8 cellular contexts compared by ENCODE assay signal in genomic region chr19:6362351-6362801, GRCh38. TPM values are rescaled to one million over a fixed set of nuclear protein-coding genes. Genes with fewer than 3 reads are reported as not detected.
DNase-seq lines count a peak whose midpoint lies in the region; ATAC-seq and TF ChIP-seq lines count a peak whose summit lies in the region.

No MANE protein-coding gene starts in this region.

- H3K27ac Mint-ChIP-seq in activated naive CD8-positive, alpha-beta T cell treated with anti-CD3 and anti-CD28 coated beads, Interleukin-2, amount 10 ng/mL, durations not matched to agents 7 days and 5 days: peak overlapping the region; percentile 99

- no peaks in the 10 kb centered on the region for H3K9me3 Mint-ChIP-seq in activated naive CD8-positive, alpha-beta T cell treated with anti-CD3 and anti-CD28 coated beads, Interleukin-2, amount 10 ng/mL, durations not matched to agents 7 days and 5 days

- H3K9me3 ChIP-seq in heart right ventricle (no peaks in the 10 kb centered on the region), subcutaneous abdominal adipose tissue (ENCODE audit: control insufficient read depth in 5 of 5, low read length in 5 of 5) (no peaks in the 10 kb centered on the region)

- intact Hi-C loops in heart right ventricle (cut with DNase I) (loop anchor here in 1 of 10 donors (5.0 kb wide), 1 partner anchor 145 kb away; no protein-coding TSS in a partner anchor), Right ventricle myocardium inferior (cut with DNase I) (no loop called here)

- no peak for ATAC-seq in heart right ventricle
- no peak for ATAC-seq in Right ventricle myocardium inferior
- peak; percentile 46 for ATAC-seq in activated naive CD8-positive, alpha-beta T cell treated with anti-CD3 and anti-CD28 coated beads, Interleukin-2, amount 10 ng/mL, durations not matched to agents 7 days and 5 days (ENCODE audit: low read depth)
- ATAC-seq in GM19351 (IDR thresholded peaks at IDR 0.05; ENCODE audit: unreplicated experiment): no peak

- no peak for TF ChIP-seq CTCF in heart right ventricle (IDR thresholded peaks at IDR 0.05)

- H3K36me3 Mint-ChIP-seq in activated naive CD8-positive, alpha-beta T cell treated with anti-CD3 and anti-CD28 coated beads, Interleukin-2, amount 10 ng/mL, durations not matched to agents 7 days and 5 days: peaks cover 16% of the 10 kb centered on the region

- peaks cover 14% of the 10 kb centered on the region for H3K4me1 Mint-ChIP-seq in activated naive CD8-positive, alpha-beta T cell treated with anti-CD3 and anti-CD28 coated beads, Interleukin-2, amount 10 ng/mL, durations not matched to agents 7 days and 5 days

- H3K9ac ChIP-seq in subcutaneous abdominal adipose tissue (ENCODE audit: low read length in 5 of 5): peak overlapping the region; percentile 63 to 91 (median 88)

- peak overlapping the region in 9 of 10 donors; percentile 71 to 99 (median 91) for H3K4me3 ChIP-seq in heart right ventricle
- peak overlapping the region; percentile 76 to 86 (median 83) for H3K4me3 ChIP-seq in subcutaneous abdominal adipose tissue (ENCODE audit: low read depth in 1 of 5, low read length in 5 of 5)

- H3K4me3 Mint-ChIP-seq in activated naive CD8-positive, alpha-beta T cell treated with anti-CD3 and anti-CD28 coated beads, Interleukin-2, amount 10 ng/mL, durations not matched to agents 7 days and 5 days: peak overlapping the region; percentile 100

- H3K36me3 ChIP-seq in heart right ventricle (peaks cover 0 to 47% (median 32%) of the 10 kb centered on the region in 9 donors), subcutaneous abdominal adipose tissue (ENCODE audit: control insufficient read depth in 5 of 5, insufficient read depth in 5 of 5, low read length in 5 of 5) (peaks cover 0 to 34% (median 21%) of the 10 kb centered on the region in 5 donors)

- no peaks in the 10 kb centered on the region for H3K27me3 Mint-ChIP-seq in activated naive CD8-positive, alpha-beta T cell treated with anti-CD3 and anti-CD28 coated beads, Interleukin-2, amount 10 ng/mL, durations not matched to agents 7 days and 5 days

- 30% methylated on average over 11 of the region's 11 CpGs for whole genome bisulfite sequencing in heart right ventricle, 2 donors

- POLR2A ChIA-PET in activated naive CD8-positive, alpha-beta T cell treated with anti-CD3 and anti-CD28 coated beads, Interleukin-2, amount 10 ng/mL, durations not matched to agents 7 days and 5 days (lab: Charles Lee): interaction anchor here (1.0 to 3.3 kb wide), 4 partner anchors 9 to 119 kb away, joined by 3 to 40 read pairs (median 6); partner anchors contain the start of genes ALKBH7, DENND1C and GTF2F1

- peak overlapping the region in 8 of 10 donors; percentile 83 to 95 (median 92) for H3K27ac ChIP-seq in heart right ventricle
- H3K27ac ChIP-seq in layer of hippocampus (ENCODE audit: low read depth, low read length): peak overlapping the region; percentile 80
- peak overlapping the region; percentile 67 for H3K27ac ChIP-seq in subcutaneous abdominal adipose tissue (ENCODE audit: low read depth, low read length)

- no peaks in the 10 kb centered on the region for H3K27me3 ChIP-seq in heart right ventricle
- H3K27me3 ChIP-seq in layer of hippocampus (ENCODE audit: control insufficient read depth, insufficient read depth, low read length): no peaks in the 10 kb centered on the region
- H3K27me3 ChIP-seq in subcutaneous abdominal adipose tissue (ENCODE audit: control insufficient read depth in 5 of 5, insufficient read depth in 4 of 5, low read length in 5 of 5): no peaks in the 10 kb centered on the region

- DNase-seq in heart right ventricle (no peak), Right ventricle myocardium inferior (ENCODE audit: missing footprints) (no peak), NOMO-1 treated with DMSO at 0.1 percent for 48 hours (lab: John Stamatoyannopoulos, UW; ENCODE audit: unreplicated experiment) (no peak), NCI-H526 treated with DMSO at 0.1 percent for 48 hours (lab: John Stamatoyannopoulos, UW) (no peak)
- peak; percentile 64 for DNase-seq in activated naive CD8-positive, alpha-beta T cell treated with anti-CD3 and anti-CD28 coated beads, Interleukin-2, amount 10 ng/mL, durations not matched to agents 7 days and 5 days

- H3K4me1 ChIP-seq in heart right ventricle: peaks cover 0 to 14% (median 8%) of the 10 kb centered on the region in 9 donors
- peaks cover 2 to 13% (median 11%) of the 10 kb centered on the region in 5 donors for H3K4me1 ChIP-seq in subcutaneous abdominal adipose tissue (ENCODE audit: control insufficient read depth in 5 of 5, insufficient read depth in 5 of 5, low read length in 5 of 5)

RNA-seq across cellular contexts. Expression of gene CLPP, which starts 1.0 kb away (rescaled TPM):
- total RNA-seq in heart right ventricle (10 to 100 TPM; 46.0 to 90.0 (median 60.0) TPM), Right ventricle myocardium inferior (80.3 TPM)
- polyA plus RNA-seq in heart right ventricle: 100 to 1,000 TPM in 1 of 2 donors, 10 to 100 TPM in 1; 53.2 to 131 TPM
- 100 to 1,000 TPM; 112 to 126 TPM for total RNA-seq in activated naive CD8-positive, alpha-beta T cell treated with anti-CD3 and anti-CD28 coated beads, Interleukin-2, amount 10 ng/mL, durations not matched to agents 7 days and 5 days

RNA-seq across cellular contexts. Expression of gene ALKBH7, which starts 10.2 kb away (rescaled TPM):
- total RNA-seq in heart right ventricle: 100 to 1,000 TPM; 134 to 221 (median 171) TPM
- polyA plus RNA-seq in heart right ventricle: 100 to 1,000 TPM; 108 to 159 TPM
- 134 TPM for total RNA-seq in Right ventricle myocardium inferior
- total RNA-seq in activated naive CD8-positive, alpha-beta T cell treated with anti-CD3 and anti-CD28 coated beads, Interleukin-2, amount 10 ng/mL, durations not matched to agents 7 days and 5 days: 10 to 100 TPM; 52.0 to 55.7 TPM

RNA-seq across cellular contexts. Expression of gene PSPN, which starts 13.4 kb away (rescaled TPM):
- total RNA-seq in heart right ventricle: 1 to 10 TPM in 1 of 10 donors, under 1 TPM in 9; 0.36 to 1.4 (median 0.61) TPM
- polyA plus RNA-seq in heart right ventricle: under 1 TPM; 0.88 to 0.99 TPM
- total RNA-seq in Right ventricle myocardium inferior: 1.1 TPM
- total RNA-seq in activated naive CD8-positive, alpha-beta T cell treated with anti-CD3 and anti-CD28 coated beads, Interleukin-2, amount 10 ng/mL, durations not matched to agents 7 days and 5 days: 1 to 10 TPM; 2.4 to 2.7 TPM

RNA-seq across cellular contexts. Expression of gene ACER1, which starts 29.0 kb away (rescaled TPM):
- total RNA-seq in heart right ventricle (not detected), Right ventricle myocardium inferior (not detected)
- polyA plus RNA-seq in heart right ventricle: not detected
- under 1 TPM; 0.54 to 0.55 TPM for total RNA-seq in activated naive CD8-positive, alpha-beta T cell treated with anti-CD3 and anti-CD28 coated beads, Interleukin-2, amount 10 ng/mL, durations not matched to agents 7 days and 5 days

RNA-seq across cellular contexts. Expression of gene GTF2F1, which starts 30.6 kb away (rescaled TPM):
- total RNA-seq in heart right ventricle: 10 to 100 TPM; 26.4 to 36.4 (median 30.8) TPM
- polyA plus RNA-seq in heart right ventricle: 10 to 100 TPM; 23.3 to 44.8 TPM
- total RNA-seq in Right ventricle myocardium inferior: 29.6 TPM
- total RNA-seq in activated naive CD8-positive, alpha-beta T cell treated with anti-CD3 and anti-CD28 coated beads, Interleukin-2, amount 10 ng/mL, durations not matched to agents 7 days and 5 days: 10 to 100 TPM; 67.3 to 72.8 TPM
